In genomic region chr20:43515628-43516027, GRCh38 we compare ENCODE assay signal across 13 cellular contexts. TPM values are rescaled to one million over a fixed set of nuclear protein-coding genes. Genes with fewer than 3 reads are reported as not detected.
A peak's percentile ranks its signal among the peaks of the same experiment; 100 is the strongest.
DNase-seq lines count a peak whose midpoint lies in the region; ATAC-seq and TF ChIP-seq lines count a peak whose summit lies in the region.
"Had no signal": no experiment of that assay in that cellular context is flagged by ENCODE, and none has a peak within 500 bp of the region (broad histone marks: within the 10 kb centered on the region; RNA-seq: fewer than 3 reads in every experiment).

No MANE protein-coding gene starts in this region.

- CTCF ChIA-PET in IMR-90 (lab: Yijun Ruan, JAX), result no interaction called here

- no peak overlapping the region for H3K56ac ChIP-seq in IMR-90 (ENCODE audit: extremely low read depth, insufficient read depth, low read length)

- intact Hi-C loops in IMR-90 (cut with micrococcal nuclease) (loop anchor here (2.0 kb wide), 1 partner anchor 57 kb away; no protein-coding TSS in a partner anchor), right cardiac atrium (cut with DNase I) (no loop called here)

- H3K4me2 ChIP-seq in IMR-90 (ENCODE audit: low read depth, low read length), result peak overlapping the region; percentile 88; the same call in 1 of the 2 replicates

- H3K9me3 Mint-ChIP-seq in CD4-positive, CD25-positive, alpha-beta regulatory T cell, result no peaks in the 10 kb centered on the region
- H3K9me3 Mint-ChIP-seq in activated naive CD8-positive, alpha-beta T cell treated with anti-CD3 and anti-CD28 coated beads for 36 hours, result no peaks in the 10 kb centered on the region

- H2AFZ ChIP-seq in IMR-90 (replicated peaks; ENCODE audit: low read length, poor library complexity), result no peak overlapping the region

- no peaks in the 10 kb centered on the region for H4K20me1 ChIP-seq in IMR-90 (ENCODE audit: insufficient read depth, low read length)

- H3K9me3 ChIP-seq in CD4-positive, CD25-positive, alpha-beta regulatory T cell (ENCODE audit: control insufficient read depth in 2 of 2, low read length in 2 of 2), result no peaks in the 10 kb centered on the region
- H3K9me3 ChIP-seq in IMR-90 (ENCODE audit: control insufficient read depth, insufficient read depth, low read length) (no peaks in the 10 kb centered on the region), right cardiac atrium (ENCODE audit: control insufficient read depth, low read length) (no peaks in the 10 kb centered on the region)
- H3K9me3 ChIP-seq: Peyer's patch, upper lobe of right lung had no signal

- dilution Hi-C loops in IMR-90 (cut with HindIII; ENCODE audit: low sequenced_read_pairs, unreplicated experiment), result no loop called here

- H3K4ac ChIP-seq in IMR-90 (ENCODE audit: low read depth, low read length), result no peak overlapping the region

- peaks cover 5% of the 10 kb centered on the region for H3K9me1 ChIP-seq in IMR-90 (ENCODE audit: insufficient read depth, low read length)

- peak overlapping the region; percentile 44 for H3K4me3 ChIP-seq in CD4-positive, CD25-positive, alpha-beta regulatory T cell (ENCODE audit: low read depth, low read length)
- H3K4me3 ChIP-seq in IMR-90 (ENCODE audit: insufficient read depth, low read depth, low read length) (no peak overlapping the region), right cardiac atrium (ENCODE audit: low read length) (no peak overlapping the region)

- no peaks in the 10 kb centered on the region for H3K36me3 ChIP-seq in CD4-positive, CD25-positive, alpha-beta regulatory T cell (ENCODE audit: control insufficient read depth, insufficient read depth, low read length)
- H3K36me3 ChIP-seq in IMR-90 (ENCODE audit: control insufficient read depth, insufficient read depth, low read length), result no peaks in the 10 kb centered on the region
- H3K36me3 ChIP-seq: Peyer's patch, upper lobe of right lung had no signal

- H2AK5ac ChIP-seq in IMR-90 (ENCODE audit: low read depth, low read length), result no peak overlapping the region

- 80% methylated on average over 1 of the region's 2 CpGs; no CpG with 5 or more reads in 1 of the 2 experiments for WGBS in IMR-90 (ENCODE audit: extremely low coverage in 2 of 2, insufficient read length in 1 of 2), 2 experiments
- WGBS in right cardiac atrium, result 65% methylated on average over 2 of the region's 2 CpGs

- H3K4me1 Mint-ChIP-seq in CD4-positive, CD25-positive, alpha-beta regulatory T cell, result peaks cover 0 to 21% (median 7%) of the 10 kb centered on the region in 4 donors
- H3K4me1 Mint-ChIP-seq in activated naive CD8-positive, alpha-beta T cell treated with anti-CD3 and anti-CD28 coated beads for 36 hours, result peaks cover 3% of the 10 kb centered on the region

- no peak overlapping the region for H3K23ac ChIP-seq in IMR-90 (ENCODE audit: low read depth, low read length)

- no peak for DNase-seq in CD4-positive, CD25-positive, alpha-beta regulatory T cell
- no peak for DNase-seq in IMR-90
- no peak for DNase-seq in activated naive CD8-positive, alpha-beta T cell treated with anti-CD3 and anti-CD28 coated beads for 36 hours
- DNase-seq in midbrain (lab: John Stamatoyannopoulos, UW), result peak; percentile 31
- DNase-seq in GM19238 (ENCODE audit: insufficient read length, low spot score), result no peak
- no peak for DNase-seq in activated CD4-positive, CD25-positive, alpha-beta regulatory T cell (lab: John Stamatoyannopoulos, UW)
- no peak for DNase-seq in NCI-H510A (lab: John Stamatoyannopoulos, UW)
- no peak for DNase-seq in right cardiac atrium
- DNase-seq: DMS 273 treated with DMSO at 0.1 percent for 48 hours; MV-4-11; Peyer's patch; stimulated activated CD4-positive, alpha-beta T cell treated with anti-CD3 and anti-CD28 coated beads, Interleukin-4, amount 100 ng/mL, for 4 hours; upper lobe of right lung had no signal

- no peak overlapping the region for H2BK5ac ChIP-seq in IMR-90 (ENCODE audit: low read depth, low read length, poor library complexity, severe bottlenecking)

- in situ Hi-C loops in IMR-90 (cut with MboI; ENCODE audit: low sequenced_read_pairs), result no loop called here

- H3K79me1 ChIP-seq in IMR-90 (ENCODE audit: low read depth in 1 of 2, low read length in 2 of 2), result peaks cover 0 to 9% of the 10 kb centered on the region in 2 experiments; a peak in 2 of 4 replicates

- H3K27ac ChIP-seq in CD4-positive, CD25-positive, alpha-beta regulatory T cell (ENCODE audit: insufficient read depth, low read length, poor library complexity, severe bottlenecking), result no peak overlapping the region
- no peak overlapping the region for H3K27ac ChIP-seq in IMR-90 (ENCODE audit: insufficient read depth, low read length)
- no peak overlapping the region for H3K27ac ChIP-seq in right cardiac atrium (ENCODE audit: low read length)

- H3K4me3 Mint-ChIP-seq in CD4-positive, CD25-positive, alpha-beta regulatory T cell, result peak overlapping the region in 2 of 4 donors; percentile 92 to 96
- peak overlapping the region; percentile 88 for H3K4me3 Mint-ChIP-seq in activated naive CD8-positive, alpha-beta T cell treated with anti-CD3 and anti-CD28 coated beads for 36 hours

- H3K27ac Mint-ChIP-seq in CD4-positive, CD25-positive, alpha-beta regulatory T cell, result peak overlapping the region in 2 of 3 donors; percentile 7 to 37
- no peak overlapping the region for H3K27ac Mint-ChIP-seq in activated naive CD8-positive, alpha-beta T cell treated with anti-CD3 and anti-CD28 coated beads for 36 hours

- H3K36me3 Mint-ChIP-seq in CD4-positive, CD25-positive, alpha-beta regulatory T cell, result no peaks in the 10 kb centered on the region
- H3K36me3 Mint-ChIP-seq in activated naive CD8-positive, alpha-beta T cell treated with anti-CD3 and anti-CD28 coated beads for 36 hours, result peaks cover 7% of the 10 kb centered on the region

- no peak overlapping the region for H4K91ac ChIP-seq in IMR-90 (ENCODE audit: insufficient read depth, low read depth, low read length)

- H3K14ac ChIP-seq in IMR-90 (replicated peaks; ENCODE audit: low read depth, low read length), result no peak overlapping the region

- no peak for TF ChIP-seq RAD21 in IMR-90 (IDR thresholded peaks at IDR 0.05; ENCODE audit: low read length)

- POLR2A ChIA-PET in IMR-90 (lab: Charles Lee; ENCODE audit: unreplicated experiment), result interaction anchor here (0.6 to 0.8 kb wide), 2 partner anchors 34 to 58 kb away, joined by 3 to 4 read pairs; no protein-coding TSS in a partner anchor

- no TSS peak for BruUV-seq in IMR-90 (replicated peaks; lab: Mats Ljungman, UMichigan)

- ATAC-seq in CD4-positive, CD25-positive, alpha-beta regulatory T cell (ENCODE audit: low read depth in 2 of 2), result no peak
- ATAC-seq in IMR-90 (ENCODE audit: low read depth), result no peak
- no peak for ATAC-seq in right cardiac atrium
- ATAC-seq: upper lobe of right lung had no signal

- no peak overlapping the region for H2BK20ac ChIP-seq in IMR-90 (ENCODE audit: low read depth, low read length)

- no peak overlapping the region for H3K18ac ChIP-seq in IMR-90 (ENCODE audit: low read depth, low read length)

- no peak for TF ChIP-seq CTCF in IMR-90 (conservative IDR thresholded peaks at IDR 0.05; ENCODE audit: low read depth, low read length)

- no peak overlapping the region for H4K8ac ChIP-seq in IMR-90 (ENCODE audit: low read depth in 2 of 2, low read length in 2 of 2)

- H2BK120ac ChIP-seq in IMR-90 (ENCODE audit: low read depth, low read length), result no peak overlapping the region

- H2BK15ac ChIP-seq in IMR-90 (ENCODE audit: low read depth, low read length), result no peak overlapping the region

- peaks cover 14% of the 10 kb centered on the region for H3K4me1 ChIP-seq in CD4-positive, CD25-positive, alpha-beta regulatory T cell (ENCODE audit: control insufficient read depth, insufficient read depth, low read length, poor library complexity, severe bottlenecking)
- H3K4me1 ChIP-seq in IMR-90 (ENCODE audit: control insufficient read depth, insufficient read depth, low read length) (0 out of 2 replicates have a peak, but pooled peaks cover 4% of the 10 kb centered on the region), right cardiac atrium (ENCODE audit: control insufficient read depth, insufficient read depth, low read length) (peaks cover 2% of the 10 kb centered on the region)

- H3K27me3 Mint-ChIP-seq in CD4-positive, CD25-positive, alpha-beta regulatory T cell, result no peaks in the 10 kb centered on the region
- H3K27me3 Mint-ChIP-seq in activated naive CD8-positive, alpha-beta T cell treated with anti-CD3 and anti-CD28 coated beads for 36 hours, result peaks cover 9% of the 10 kb centered on the region

- no peak for TF ChIP-seq POLR2A in IMR-90 (IDR thresholded peaks at IDR 0.05; ENCODE audit: low read depth, low read length)

- H4K5ac ChIP-seq in IMR-90 (ENCODE audit: low read depth, low read length), result no peak overlapping the region

- H3K9ac ChIP-seq in IMR-90 (ENCODE audit: low read depth, low read length), result no peak overlapping the region

- H3K27me3 ChIP-seq in CD4-positive, CD25-positive, alpha-beta regulatory T cell (ENCODE audit: control insufficient read depth, insufficient read depth, low read length), result no peaks in the 10 kb centered on the region
- H3K27me3 ChIP-seq in IMR-90 (ENCODE audit: control insufficient read depth, insufficient read depth, low read length), result no peaks in the 10 kb centered on the region
- no peaks in the 10 kb centered on the region for H3K27me3 ChIP-seq in right cardiac atrium (ENCODE audit: control insufficient read depth, insufficient read depth)
- H3K27me3 ChIP-seq: Peyer's patch, upper lobe of right lung had no signal

- H2AK9ac ChIP-seq in IMR-90 (replicated peaks; ENCODE audit: low read depth, low read length, poor library complexity), result no peak overlapping the region

RNA-seq across cellular contexts. Expression of gene L3MBTL1, which starts 8.1 kb away (rescaled TPM):
- total RNA-seq in CD4-positive, CD25-positive, alpha-beta regulatory T cell, result 17.2 TPM
- polyA plus RNA-seq in CD4-positive, CD25-positive, alpha-beta regulatory T cell, result 1 to 10 TPM; 1.0 to 2.8 (median 1.5) TPM
- total RNA-seq in IMR-90 (2012; rRNA removed) (1.7 and 2.2 TPM in 2 replicates), right cardiac atrium (1 to 10 TPM; 5.0 to 6.1 (median 6.1) TPM)
- polyA plus RNA-seq in IMR-90 (2012; rRNA removed) (4.3 and 4.5 TPM in 2 replicates), right cardiac atrium (4.4 TPM)
- 1.1 TPM in 2 replicates for polyA plus RNA-seq in IMR-90 (2012; cell fraction: cytosol; rRNA removed)
- polyA plus RNA-seq in IMR-90 (2012; cell fraction: nucleus; rRNA removed; ENCODE audit: low replicate concordance), result 38.8 and 40.5 TPM in 2 replicates
- total RNA-seq in activated naive CD8-positive, alpha-beta T cell treated with anti-CD3 and anti-CD28 coated beads for 36 hours, result 1 to 10 TPM; 4.3 to 4.8 TPM

RNA-seq across cellular contexts. Expression of gene SGK2, which starts 43.2 kb away (rescaled TPM):
- 1.7 TPM for total RNA-seq in CD4-positive, CD25-positive, alpha-beta regulatory T cell
- polyA plus RNA-seq in CD4-positive, CD25-positive, alpha-beta regulatory T cell, result not detected
- total RNA-seq in IMR-90 (2012; rRNA removed), result under 0.01 TPM in 1 of 2 replicates, not detected in the other
- polyA plus RNA-seq in IMR-90 (2012; rRNA removed), result 0.10 TPM in 1 of 2 replicates, not detected in the other
- polyA plus RNA-seq in IMR-90 (2012; cell fraction: cytosol; rRNA removed), result not detected in 2 replicates
- 1.4 and 2.0 TPM in 2 replicates for polyA plus RNA-seq in IMR-90 (2012; cell fraction: nucleus; rRNA removed; ENCODE audit: low replicate concordance)
- under 1 TPM in 1 of 2 experiments, not detected in 1; 0.18 TPM for total RNA-seq in activated naive CD8-positive, alpha-beta T cell treated with anti-CD3 and anti-CD28 coated beads for 36 hours
- 1 to 10 TPM in 1 of 4 donors, under 1 TPM in 2, not detected in 1; 0.21 to 2.9 (median 0.23) TPM for total RNA-seq in right cardiac atrium
- polyA plus RNA-seq in right cardiac atrium, result 3.6 TPM

RNA-seq across cellular contexts. Expression of gene SRSF6, which starts 57.9 kb away (rescaled TPM):
- 269 TPM for total RNA-seq in CD4-positive, CD25-positive, alpha-beta regulatory T cell
- polyA plus RNA-seq in CD4-positive, CD25-positive, alpha-beta regulatory T cell, result 10 to 100 TPM; 41.0 to 59.3 (median 51.6) TPM
- 72.4 and 74.2 TPM in 2 replicates for total RNA-seq in IMR-90 (2012; rRNA removed)
- polyA plus RNA-seq in IMR-90 (2012; rRNA removed), result 116 and 134 TPM in 2 replicates
- 27.8 and 48.5 TPM in 2 replicates for polyA plus RNA-seq in IMR-90 (2012; cell fraction: cytosol; rRNA removed)
- 79.1 and 499 TPM in 2 replicates for polyA plus RNA-seq in IMR-90 (2012; cell fraction: nucleus; rRNA removed; ENCODE audit: low replicate concordance)
- 100 to 1,000 TPM; 224 to 225 TPM for total RNA-seq in activated naive CD8-positive, alpha-beta T cell treated with anti-CD3 and anti-CD28 coated beads for 36 hours
- 10 to 100 TPM; 64.4 to 80.6 (median 73.5) TPM for total RNA-seq in right cardiac atrium
- 50.8 TPM for polyA plus RNA-seq in right cardiac atrium
